Comparison of ENCODE assay signal across 2 cellular contexts in genomic region chr10:124476043-124476725, GRCh38.
TF ChIP-seq lines count a peak whose summit lies in the region.

No MANE protein-coding gene starts in this region.

TF ChIP-seq in H1, 55 proteins besides CTCF, POLR2A, EP300 and RAD21:
- no peak for TF ChIP-seq SIRT6 (IDR thresholded peaks at IDR 0.05; ENCODE audit: low read length)
- no peak for TF ChIP-seq FOSL1 (IDR thresholded peaks at IDR 0.05; ENCODE audit: insufficient read depth, low read depth, low read length)
- no peak for TF ChIP-seq KDM4A (IDR thresholded peaks at IDR 0.05; ENCODE audit: low read depth, low read length, severe bottlenecking)
- no peak for TF ChIP-seq ATF2 (IDR thresholded peaks at IDR 0.05; ENCODE audit: low read length)
- TF ChIP-seq, protein P1, sequence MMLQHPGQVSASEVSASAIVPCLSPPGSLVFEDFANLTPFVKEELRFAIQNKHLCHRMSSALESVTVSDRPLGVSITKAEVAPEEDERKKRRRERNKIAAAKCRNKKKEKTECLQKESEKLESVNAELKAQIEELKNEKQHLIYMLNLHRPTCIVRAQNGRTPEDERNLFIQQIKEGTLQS (IDR thresholded peaks at IDR 0.05; ENCODE audit: insufficient read depth, low read depth, low read length) = no peak
- no peak for TF ChIP-seq HDAC2 (IDR thresholded peaks at IDR 0.05; ENCODE audit: borderline replicate concordance in 1 of 2, low read depth in 2 of 2, low read length in 2 of 2)
- TF ChIP-seq ASH2L (IDR thresholded peaks at IDR 0.05; ENCODE audit: low read length) = no peak

TF ChIP-seq in HepG2, 621 proteins besides CTCF, POLR2A, EP300 and RAD21 (continues in another document):
- peak; percentile 52 for TF ChIP-seq XRCC5 (optimal IDR thresholded peaks at IDR 0.05; ENCODE audit: low read length)
- TF ChIP-seq, protein P2, sequence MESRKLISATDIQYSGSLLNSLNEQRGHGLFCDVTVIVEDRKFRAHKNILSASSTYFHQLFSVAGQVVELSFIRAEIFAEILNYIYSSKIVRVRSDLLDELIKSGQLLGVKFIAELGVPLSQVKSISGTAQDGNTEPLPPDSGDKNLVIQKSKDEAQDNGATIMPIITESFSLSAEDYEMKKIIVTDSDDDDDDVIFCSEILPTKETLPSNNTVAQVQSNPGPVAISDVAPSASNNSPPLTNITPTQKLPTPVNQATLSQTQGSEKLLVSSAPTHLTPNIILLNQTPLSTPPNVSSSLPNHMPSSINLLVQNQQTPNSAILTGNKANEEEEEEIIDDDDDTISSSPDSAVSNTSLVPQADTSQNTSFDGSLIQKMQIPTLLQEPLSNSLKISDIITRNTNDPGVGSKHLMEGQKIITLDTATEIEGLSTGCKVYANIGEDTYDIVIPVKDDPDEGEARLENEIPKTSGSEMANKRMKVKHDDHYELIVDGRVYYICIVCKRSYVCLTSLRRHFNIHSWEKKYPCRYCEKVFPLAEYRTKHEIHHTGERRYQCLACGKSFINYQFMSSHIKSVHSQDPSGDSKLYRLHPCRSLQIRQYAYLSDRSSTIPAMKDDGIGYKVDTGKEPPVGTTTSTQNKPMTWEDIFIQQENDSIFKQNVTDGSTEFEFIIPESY (CRISPR knock-in tag; IDR thresholded peaks at IDR 0.05) = no peak
- TF ChIP-seq MAFF (IDR thresholded peaks at IDR 0.05; ENCODE audit: low read depth, low read length) = no peak
- TF ChIP-seq SNAPC5 (CRISPR knock-in tag; IDR thresholded peaks at IDR 0.05; ENCODE audit: borderline replicate concordance) = no peak
- TF ChIP-seq, protein P3, sequence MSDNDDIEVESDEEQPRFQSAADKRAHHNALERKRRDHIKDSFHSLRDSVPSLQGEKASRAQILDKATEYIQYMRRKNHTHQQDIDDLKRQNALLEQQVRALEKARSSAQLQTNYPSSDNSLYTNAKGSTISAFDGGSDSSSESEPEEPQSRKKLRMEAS (IDR thresholded peaks at IDR 0.05) = no peak
- TF ChIP-seq CREB1 (IDR thresholded peaks at IDR 0.05) = peak; percentile 51
- TF ChIP-seq CREB1 (CRISPR knock-in tag; IDR thresholded peaks at IDR 0.05) = peak; percentile 65; the same call in 1 of the 2 replicates
- TF ChIP-seq, protein P4, sequence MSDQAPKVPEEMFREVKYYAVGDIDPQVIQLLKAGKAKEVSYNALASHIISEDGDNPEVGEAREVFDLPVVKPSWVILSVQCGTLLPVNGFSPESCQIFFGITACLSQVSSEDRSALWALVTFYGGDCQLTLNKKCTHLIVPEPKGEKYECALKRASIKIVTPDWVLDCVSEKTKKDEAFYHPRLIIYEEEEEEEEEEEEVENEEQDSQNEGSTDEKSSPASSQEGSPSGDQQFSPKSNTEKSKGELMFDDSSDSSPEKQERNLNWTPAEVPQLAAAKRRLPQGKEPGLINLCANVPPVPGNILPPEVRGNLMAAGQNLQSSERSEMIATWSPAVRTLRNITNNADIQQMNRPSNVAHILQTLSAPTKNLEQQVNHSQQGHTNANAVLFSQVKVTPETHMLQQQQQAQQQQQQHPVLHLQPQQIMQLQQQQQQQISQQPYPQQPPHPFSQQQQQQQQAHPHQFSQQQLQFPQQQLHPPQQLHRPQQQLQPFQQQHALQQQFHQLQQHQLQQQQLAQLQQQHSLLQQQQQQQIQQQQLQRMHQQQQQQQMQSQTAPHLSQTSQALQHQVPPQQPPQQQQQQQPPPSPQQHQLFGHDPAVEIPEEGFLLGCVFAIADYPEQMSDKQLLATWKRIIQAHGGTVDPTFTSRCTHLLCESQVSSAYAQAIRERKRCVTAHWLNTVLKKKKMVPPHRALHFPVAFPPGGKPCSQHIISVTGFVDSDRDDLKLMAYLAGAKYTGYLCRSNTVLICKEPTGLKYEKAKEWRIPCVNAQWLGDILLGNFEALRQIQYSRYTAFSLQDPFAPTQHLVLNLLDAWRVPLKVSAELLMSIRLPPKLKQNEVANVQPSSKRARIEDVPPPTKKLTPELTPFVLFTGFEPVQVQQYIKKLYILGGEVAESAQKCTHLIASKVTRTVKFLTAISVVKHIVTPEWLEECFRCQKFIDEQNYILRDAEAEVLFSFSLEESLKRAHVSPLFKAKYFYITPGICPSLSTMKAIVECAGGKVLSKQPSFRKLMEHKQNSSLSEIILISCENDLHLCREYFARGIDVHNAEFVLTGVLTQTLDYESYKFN (CRISPR knock-in tag; conservative IDR thresholded peaks at IDR 0.05) = peak; percentile 73
- TF ChIP-seq SPEN (CRISPR knock-in tag; IDR thresholded peaks at IDR 0.05; ENCODE audit: low read depth) = 0 out of 2 replicates have a peak, but pooled peaks have one; percentile 23
- no peak for TF ChIP-seq SOX6 (IDR thresholded peaks at IDR 0.05)
- peak; percentile 60; the same call in 1 of the 2 replicates for TF ChIP-seq SOX6 (CRISPR knock-in tag; IDR thresholded peaks at IDR 0.05)
- no peak for TF ChIP-seq ZNF367 (CRISPR knock-in tag; IDR thresholded peaks at IDR 0.05; ENCODE audit: borderline replicate concordance)
- no peak for TF ChIP-seq ONECUT2 (CRISPR knock-in tag; IDR thresholded peaks at IDR 0.05)
- TF ChIP-seq, protein P5, sequence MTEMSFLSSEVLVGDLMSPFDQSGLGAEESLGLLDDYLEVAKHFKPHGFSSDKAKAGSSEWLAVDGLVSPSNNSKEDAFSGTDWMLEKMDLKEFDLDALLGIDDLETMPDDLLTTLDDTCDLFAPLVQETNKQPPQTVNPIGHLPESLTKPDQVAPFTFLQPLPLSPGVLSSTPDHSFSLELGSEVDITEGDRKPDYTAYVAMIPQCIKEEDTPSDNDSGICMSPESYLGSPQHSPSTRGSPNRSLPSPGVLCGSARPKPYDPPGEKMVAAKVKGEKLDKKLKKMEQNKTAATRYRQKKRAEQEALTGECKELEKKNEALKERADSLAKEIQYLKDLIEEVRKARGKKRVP (CRISPR knock-in tag; IDR thresholded peaks at IDR 0.05) = peak in 1 of 2 experiments; percentile 54; a peak in 2 of 4 replicates
- TF ChIP-seq ATF2 (CRISPR knock-in tag; IDR thresholded peaks at IDR 0.05) = peak; percentile 44; the same call in 1 of the 2 replicates
- 0 out of 2 replicates have a peak, but pooled peaks have one; percentile 29 for TF ChIP-seq ZNF138 (CRISPR knock-in tag; IDR thresholded peaks at IDR 0.05; ENCODE audit: low read depth)
- TF ChIP-seq FOXA1 (IDR thresholded peaks at IDR 0.05) = no peak
- TF ChIP-seq FOXA1 (CRISPR knock-in tag; IDR thresholded peaks at IDR 0.05) = 0 out of 2 replicates have a peak, but pooled peaks have one; percentile 33
- no peak for TF ChIP-seq PRMT3 (CRISPR knock-in tag; IDR thresholded peaks at IDR 0.05; ENCODE audit: borderline replicate concordance, low read depth)
- TF ChIP-seq ZBTB1 (CRISPR knock-in tag; IDR thresholded peaks at IDR 0.05; ENCODE audit: borderline replicate concordance) = no peak
- TF ChIP-seq TARDBP (CRISPR knock-in tag; IDR thresholded peaks at IDR 0.05) = peak; percentile 48; the same call in 1 of the 2 replicates
- TF ChIP-seq AGO1 (IDR thresholded peaks at IDR 0.05; ENCODE audit: low read depth, low read length, poor library complexity, severe bottlenecking) = peak; percentile 49
- TF ChIP-seq CEBPG (CRISPR knock-in tag; IDR thresholded peaks at IDR 0.05) = peak; percentile 43
- TF ChIP-seq KDM6A (CRISPR knock-in tag; IDR thresholded peaks at IDR 0.05; ENCODE audit: low read depth) = peak; percentile 65; the same call in 1 of the 2 replicates
- peak; percentile 30; the same call in 1 of the 2 replicates for TF ChIP-seq ELF3 (CRISPR knock-in tag; IDR thresholded peaks at IDR 0.05)
- TF ChIP-seq, protein P6, sequence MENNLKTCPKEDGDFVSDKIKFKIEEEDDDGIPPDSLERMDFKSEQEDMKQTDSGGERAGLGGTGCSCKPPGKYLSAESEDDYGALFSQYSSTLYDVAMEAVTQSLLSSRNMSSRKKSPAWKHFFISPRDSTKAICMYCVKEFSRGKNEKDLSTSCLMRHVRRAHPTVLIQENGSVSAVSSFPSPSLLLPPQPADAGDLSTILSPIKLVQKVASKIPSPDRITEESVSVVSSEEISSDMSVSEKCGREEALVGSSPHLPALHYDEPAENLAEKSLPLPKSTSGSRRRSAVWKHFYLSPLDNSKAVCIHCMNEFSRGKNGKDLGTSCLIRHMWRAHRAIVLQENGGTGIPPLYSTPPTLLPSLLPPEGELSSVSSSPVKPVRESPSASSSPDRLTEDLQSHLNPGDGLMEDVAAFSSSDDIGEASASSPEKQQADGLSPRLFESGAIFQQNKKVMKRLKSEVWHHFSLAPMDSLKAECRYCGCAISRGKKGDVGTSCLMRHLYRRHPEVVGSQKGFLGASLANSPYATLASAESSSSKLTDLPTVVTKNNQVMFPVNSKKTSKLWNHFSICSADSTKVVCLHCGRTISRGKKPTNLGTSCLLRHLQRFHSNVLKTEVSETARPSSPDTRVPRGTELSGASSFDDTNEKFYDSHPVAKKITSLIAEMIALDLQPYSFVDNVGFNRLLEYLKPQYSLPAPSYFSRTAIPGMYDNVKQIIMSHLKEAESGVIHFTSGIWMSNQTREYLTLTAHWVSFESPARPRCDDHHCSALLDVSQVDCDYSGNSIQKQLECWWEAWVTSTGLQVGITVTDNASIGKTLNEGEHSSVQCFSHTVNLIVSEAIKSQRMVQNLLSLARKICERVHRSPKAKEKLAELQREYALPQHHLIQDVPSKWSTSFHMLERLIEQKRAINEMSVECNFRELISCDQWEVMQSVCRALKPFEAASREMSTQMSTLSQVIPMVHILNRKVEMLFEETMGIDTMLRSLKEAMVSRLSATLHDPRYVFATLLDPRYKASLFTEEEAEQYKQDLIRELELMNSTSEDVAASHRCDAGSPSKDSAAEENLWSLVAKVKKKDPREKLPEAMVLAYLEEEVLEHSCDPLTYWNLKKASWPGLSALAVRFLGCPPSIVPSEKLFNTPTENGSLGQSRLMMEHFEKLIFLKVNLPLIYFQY (CRISPR knock-in tag; IDR thresholded peaks at IDR 0.05; ENCODE audit: borderline replicate concordance) = peak; percentile 67; the same call in 1 of the 2 replicates
- TF ChIP-seq ZNF460 (CRISPR knock-in tag; IDR thresholded peaks at IDR 0.05; ENCODE audit: borderline replicate concordance) = no peak
- TF ChIP-seq, protein P7, sequence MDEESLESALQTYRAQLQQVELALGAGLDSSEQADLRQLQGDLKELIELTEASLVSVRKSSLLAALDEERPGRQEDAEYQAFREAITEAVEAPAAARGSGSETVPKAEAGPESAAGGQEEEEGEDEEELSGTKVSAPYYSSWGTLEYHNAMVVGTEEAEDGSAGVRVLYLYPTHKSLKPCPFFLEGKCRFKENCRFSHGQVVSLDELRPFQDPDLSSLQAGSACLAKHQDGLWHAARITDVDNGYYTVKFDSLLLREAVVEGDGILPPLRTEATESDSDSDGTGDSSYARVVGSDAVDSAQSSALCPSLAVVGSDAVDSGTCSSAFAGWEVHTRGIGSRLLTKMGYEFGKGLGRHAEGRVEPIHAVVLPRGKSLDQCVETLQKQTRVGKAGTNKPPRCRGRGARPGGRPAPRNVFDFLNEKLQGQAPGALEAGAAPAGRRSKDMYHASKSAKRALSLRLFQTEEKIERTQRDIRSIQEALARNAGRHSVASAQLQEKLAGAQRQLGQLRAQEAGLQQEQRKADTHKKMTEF (CRISPR knock-in tag; IDR thresholded peaks at IDR 0.05) = peak; percentile 39; the same call in 1 of the 2 replicates
- TF ChIP-seq ZEB1 (IDR thresholded peaks at IDR 0.05; ENCODE audit: insufficient replicate concordance, low read depth) = peak; percentile 21
- TF ChIP-seq ZBTB21 (CRISPR knock-in tag; IDR thresholded peaks at IDR 0.05) = peak; percentile 88
- no peak for TF ChIP-seq HNF1A (IDR thresholded peaks at IDR 0.05; ENCODE audit: low read depth)
- TF ChIP-seq HNF1A (CRISPR knock-in tag; IDR thresholded peaks at IDR 0.05; ENCODE audit: borderline replicate concordance) = peak; percentile 53; the same call in 1 of the 2 replicates
- peak; percentile 75 for TF ChIP-seq KDM2A (CRISPR knock-in tag; IDR thresholded peaks at IDR 0.05; ENCODE audit: borderline replicate concordance, low read depth)
- TF ChIP-seq TBX2 (CRISPR knock-in tag; IDR thresholded peaks at IDR 0.05; ENCODE audit: borderline replicate concordance) = peak; percentile 67
